In the genomic region with DNA sequence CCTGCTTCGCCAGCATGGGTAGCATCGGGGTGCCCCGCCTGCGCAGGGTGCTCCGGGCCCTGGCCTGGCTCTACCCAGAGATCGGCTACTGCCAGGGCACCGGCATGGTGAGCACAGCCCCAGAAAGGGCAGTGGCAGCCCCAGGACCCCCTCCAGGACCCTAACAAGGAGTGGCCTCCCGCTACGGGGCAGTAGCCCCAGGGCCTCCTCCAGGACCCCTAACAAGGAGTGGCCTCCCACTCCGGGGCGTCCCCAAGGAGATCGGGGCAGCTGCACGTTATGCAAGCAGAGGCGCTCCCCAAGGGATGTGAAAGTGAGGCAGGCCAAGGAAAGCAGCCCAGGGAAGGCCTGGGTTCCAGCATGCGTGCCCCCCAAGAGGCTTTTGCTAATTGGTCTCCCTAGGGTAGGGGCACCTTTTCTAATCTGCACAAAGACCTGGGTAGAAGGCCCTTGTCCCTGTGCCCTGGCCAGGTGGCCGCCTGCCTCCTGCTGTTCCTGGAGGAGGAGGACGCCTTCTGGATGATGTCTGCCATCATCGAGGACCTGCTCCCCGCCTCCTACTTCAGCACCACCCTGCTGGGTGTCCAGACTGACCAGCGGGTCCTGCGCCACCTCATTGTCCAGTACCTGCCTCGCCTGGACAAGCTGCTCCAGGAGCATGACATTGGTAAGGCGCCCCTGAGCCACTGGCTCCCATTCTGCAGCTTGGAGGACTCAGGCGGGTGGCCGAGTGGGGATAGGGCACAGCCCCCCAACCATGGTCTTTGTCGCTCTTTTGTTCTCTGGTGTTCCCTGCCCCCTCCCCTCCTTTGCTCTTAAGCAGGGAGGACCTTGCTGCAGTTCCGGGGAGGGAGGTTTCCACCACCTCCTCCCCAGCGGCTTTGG, we compare ENCODE assay signal across 1 cellular context.
TF ChIP-seq lines count a peak whose summit lies in the region.

No MANE protein-coding gene starts in this region.

TF ChIP-seq in HepG2, 621 proteins besides CTCF, POLR2A, EP300 and RAD21:
- TF ChIP-seq AGO2 (optimal IDR thresholded peaks at IDR 0.05; ENCODE audit: low read depth, low read length) (peak; percentile 48), KLF12 (CRISPR knock-in tag; IDR thresholded peaks at IDR 0.05; ENCODE audit: borderline replicate concordance) (no peak)
